Comparison of ENCODE assay signal across 8 cellular contexts in the genomic region with DNA sequence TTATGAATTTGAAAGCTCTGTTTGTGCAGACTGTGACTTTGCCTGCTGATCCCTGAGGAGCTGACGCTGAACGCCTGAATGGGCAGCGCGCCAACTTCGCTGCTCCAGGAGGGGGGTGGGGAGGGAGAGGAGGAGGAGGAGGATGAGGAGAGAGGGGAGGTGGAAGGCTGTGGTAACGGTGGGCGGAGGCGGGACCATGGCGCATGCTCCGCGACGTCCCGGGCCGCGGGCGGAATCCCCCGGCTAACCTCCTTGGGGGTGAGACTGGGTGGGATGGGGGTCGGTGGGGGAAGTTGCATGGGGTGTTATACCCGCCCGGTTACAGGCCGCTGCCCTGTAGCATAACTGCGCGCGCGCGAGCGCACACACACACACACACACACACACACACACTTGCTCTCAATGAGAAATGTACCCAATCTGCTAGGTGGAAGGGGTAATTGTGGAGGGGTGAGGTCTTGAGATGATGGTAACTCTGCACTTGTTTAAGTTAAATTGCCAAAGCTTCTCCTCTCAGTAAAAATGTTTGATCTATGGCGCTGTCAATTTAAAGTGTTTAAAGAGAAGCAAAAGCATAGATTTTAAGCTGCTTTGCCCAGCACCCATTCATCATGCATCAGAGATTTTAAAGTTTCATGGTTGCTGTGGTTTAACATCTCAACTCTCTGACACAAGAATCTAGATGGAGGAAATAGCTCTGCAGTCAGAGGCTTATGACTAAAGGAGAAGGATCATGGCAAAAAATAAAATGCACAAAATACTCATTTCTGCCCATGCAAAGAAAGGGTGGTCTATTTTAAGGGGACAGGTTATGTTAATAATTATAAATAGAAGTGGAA.
DNase-seq lines count a peak whose midpoint lies in the region; ATAC-seq and TF ChIP-seq lines count a peak whose summit lies in the region.

No MANE protein-coding gene starts in this region.

- peaks cover 0 to 3% of the 10 kb centered on the region in 2 donors for H3K27me3 ChIP-seq in Peyer's patch
- no peaks in the 10 kb centered on the region for H3K27me3 ChIP-seq in brain microvascular endothelial cell (replicated peaks)

- peak overlapping the region; percentile 45 to 62 (median 52) for H3K4me3 ChIP-seq in Peyer's patch
- peak overlapping the region; percentile 73 for H3K4me3 ChIP-seq in brain microvascular endothelial cell (ENCODE audit: low read depth, low read length)
- H3K4me3 ChIP-seq in skeletal muscle cell (ENCODE audit: low read depth, low read length), result peak overlapping the region; percentile 55

- no peaks in the 10 kb centered on the region for H3K36me3 ChIP-seq in Peyer's patch
- H3K36me3 ChIP-seq in brain microvascular endothelial cell (replicated peaks), result no peaks in the 10 kb centered on the region

- in situ Hi-C loops in brain microvascular endothelial cell (cut with HindIII; ENCODE audit: low pct_ligation_motif_present, low sequenced_read_pairs), result no loop called here

- H3K9me3 ChIP-seq in Peyer's patch, result no peaks in the 10 kb centered on the region

- TF ChIP-seq CTCF in Peyer's patch (IDR thresholded peaks at IDR 0.05), result no peak
- no peak for TF ChIP-seq CTCF in brain microvascular endothelial cell (IDR thresholded peaks at IDR 0.05; ENCODE audit: low read depth, low read length, missing control alignments)

- H3K27ac ChIP-seq in Peyer's patch (peak overlapping the region in 1 of 4 donors; percentile 43), brain microvascular endothelial cell (peak overlapping the region; percentile 60)

- TF ChIP-seq POLR2A in Peyer's patch (IDR thresholded peaks at IDR 0.05), result no peak

- DNase-seq in stimulated activated CD4-positive, alpha-beta T cell treated with anti-CD3 and anti-CD28 coated beads, Interleukin-1b, Interleukin-23, amount 100 ng/mL, for 48 hours, result peak; percentile 14
- DNase-seq in stimulated activated CD4-positive, alpha-beta T cell treated with anti-CD3 and anti-CD28 coated beads, Interleukin-12 subunit alpha, Interleukin-12 subunit beta, amount 100 ng/mL, for 4 hours, result no peak
- peak in 2 of 3 donors; percentile 42 to 54 for DNase-seq in Peyer's patch
- peak; percentile 69 for DNase-seq in brain microvascular endothelial cell
- DNase-seq in iPS-NIHi7 (ENCODE audit: extremely low spot score), result peak; percentile 75
- DNase-seq in skeletal muscle cell (ENCODE audit: low read depth), result peak; percentile 59
- DNase-seq in DMS 273 (lab: John Stamatoyannopoulos, UW; ENCODE audit: unreplicated experiment), result no peak

- peak; percentile 41 for ATAC-seq in HG03045 (IDR thresholded peaks at IDR 0.05; ENCODE audit: unreplicated experiment)

- peaks cover 0 to 17% (median 0%) of the 10 kb centered on the region in 4 donors for H3K4me1 ChIP-seq in Peyer's patch

Comparison
In these comparisons a context has a peak if more than half of its experiments do, and no peak if none do; other contexts are left out.
1. DNase-seq: peak in stimulated activated CD4-positive, alpha-beta T cell treated with anti-CD3 and anti-CD28 coated beads, Interleukin-1b, Interleukin-23, amount 100 ng/mL, for 48 hours (single experiment), Peyer's patch (2 of 3), brain microvascular endothelial cell (single experiment), iPS-NIHi7 (single experiment) and skeletal muscle cell (single experiment); none in stimulated activated CD4-positive, alpha-beta T cell treated with anti-CD3 and anti-CD28 coated beads, Interleukin-12 subunit alpha, Interleukin-12 subunit beta, amount 100 ng/mL, for 4 hours (single experiment) and DMS 273 (single experiment).
2. Peak in every context shown above with its lines, with median percentiles within 50 percentile points of each other: H3K4me3 ChIP-seq.